Comparison of ENCODE assay signal across 13 cellular contexts in genomic region chr7:105024734-105025133, GRCh38. TPM values are rescaled to one million over a fixed set of nuclear protein-coding genes. Genes with fewer than 3 reads are reported as not detected.
DNase-seq lines count a peak whose midpoint lies in the region; ATAC-seq, FAIRE-seq and TF ChIP-seq lines count a peak whose summit lies in the region.
"Had no signal": no experiment of that assay in that cellular context is flagged by ENCODE, and none has a peak within 500 bp of the region (broad histone marks: within the 10 kb centered on the region; RNA-seq: fewer than 3 reads in every experiment).

No MANE protein-coding gene starts in this region.

- H3K4me3 ChIP-seq in CD8-positive, alpha-beta memory T cell (ENCODE audit: low read length) = no peak overlapping the region
- H3K4me3 ChIP-seq in adipocyte (ENCODE audit: low read length) (no peak overlapping the region), mucosa of descending colon (no peak overlapping the region), kidney (ENCODE audit: low read length in 2 of 2) (no peak overlapping the region), MM.1S (ENCODE audit: low read length) (no peak overlapping the region)
- H3K4me3 ChIP-seq: right lobe of liver, SK-N-MC had no signal

- H3K9ac ChIP-seq in adipocyte (ENCODE audit: low read length) (no peak overlapping the region), kidney (ENCODE audit: low read length in 2 of 2) (no peak overlapping the region), MM.1S (ENCODE audit: low read length) (no peak overlapping the region)

- no peaks in the 10 kb centered on the region for H3K9me3 Mint-ChIP-seq in CD8-positive, alpha-beta memory T cell
- no peaks in the 10 kb centered on the region for H3K9me3 Mint-ChIP-seq in IgD-negative memory B cell

- peaks cover 100% of the 10 kb centered on the region for H3K79me2 ChIP-seq in MM.1S (ENCODE audit: low read length)

- ATAC-seq in mucosa of descending colon (peak; percentile 41), HG03342 (IDR thresholded peaks at IDR 0.05; ENCODE audit: unreplicated experiment) (no peak), HG02852 (IDR thresholded peaks at IDR 0.05; ENCODE audit: unreplicated experiment) (no peak)
- ATAC-seq: activated CD8-positive, alpha-beta memory T cell treated with anti-CD3 and anti-CD28 coated beads, Interleukin-2, amount 10 ng/mL, durations not matched to agents 7 days and 5 days had no signal

- peak overlapping the region in 4 of 8 donors; percentile 6 to 34 (median 20) for H3K27ac Mint-ChIP-seq in CD8-positive, alpha-beta memory T cell
- peak overlapping the region in 2 of 3 donors; percentile 18 to 71 for H3K27ac Mint-ChIP-seq in IgD-negative memory B cell

- H3K4me2 ChIP-seq in MM.1S (ENCODE audit: low read depth, low read length) = no peak overlapping the region

- peaks cover 0 to 32% (median 3%) of the 10 kb centered on the region in 3 donors for H3K36me3 Mint-ChIP-seq in CD8-positive, alpha-beta memory T cell
- peaks cover 5% of the 10 kb centered on the region for H3K36me3 Mint-ChIP-seq in IgD-negative memory B cell

- intact Hi-C loops in mucosa of descending colon (cut with DNase I, micrococcal nuclease) (no loop called here), kidney (cut with DNase I) (no loop called here)

- peaks cover 70% of the 10 kb centered on the region for H4K20me1 ChIP-seq in MM.1S (ENCODE audit: insufficient read depth, low read length)

- POLR2A ChIA-PET in CD8-positive, alpha-beta memory T cell (lab: Charles Lee) = interaction anchor here (1.4 kb wide), 1 partner anchor 9 kb away, joined by 5 read pairs; no protein-coding TSS in a partner anchor

- DNase-seq in CD8-positive, alpha-beta memory T cell = no peak
- DNase-seq in adipocyte (ENCODE audit: low read depth) (peak; percentile 60), mucosa of descending colon (no peak), kidney (no peak), MM.1S (no peak)
- DNase-seq: activated CD8-positive, alpha-beta memory T cell treated with anti-CD3 and anti-CD28 coated beads, Interleukin-2, amount 10 ng/mL, durations not matched to agents 7 days and 5 days; dermis blood vessel endothelial cell; GDM1; right lobe of liver had no signal

- no peaks in the 10 kb centered on the region for H3K9me3 ChIP-seq in CD8-positive, alpha-beta memory T cell (ENCODE audit: low read length)
- H3K9me3 ChIP-seq in adipocyte (ENCODE audit: control insufficient read depth, low read length) (no peaks in the 10 kb centered on the region), mucosa of descending colon (no peaks in the 10 kb centered on the region), kidney (ENCODE audit: control insufficient read depth in 1 of 2, low read length in 2 of 2) (no peaks in the 10 kb centered on the region), MM.1S (replicated peaks; ENCODE audit: insufficient read depth, low read length) (no peaks in the 10 kb centered on the region)
- H3K9me3 ChIP-seq: right lobe of liver had no signal

- H3K27me3 Mint-ChIP-seq in CD8-positive, alpha-beta memory T cell = no peaks in the 10 kb centered on the region
- H3K27me3 Mint-ChIP-seq in IgD-negative memory B cell = no peaks in the 10 kb centered on the region
- H3K27me3 Mint-ChIP-seq: activated CD8-positive, alpha-beta memory T cell treated with anti-CD3 and anti-CD28 coated beads, Interleukin-2, amount 10 ng/mL, durations not matched to agents 7 days and 5 days had no signal

- peak overlapping the region in 5 of 7 donors; percentile 15 to 56 (median 43) for H3K4me3 Mint-ChIP-seq in CD8-positive, alpha-beta memory T cell
- H3K4me3 Mint-ChIP-seq in IgD-negative memory B cell = peak overlapping the region in 2 of 4 donors; percentile 28 to 52
- H3K4me3 Mint-ChIP-seq: activated CD8-positive, alpha-beta memory T cell treated with anti-CD3 and anti-CD28 coated beads, Interleukin-2, amount 10 ng/mL, durations not matched to agents 7 days and 5 days had no signal

- H2AFZ ChIP-seq in MM.1S (ENCODE audit: low read length) = no peak overlapping the region

- H3K4me1 Mint-ChIP-seq in CD8-positive, alpha-beta memory T cell = peaks cover 88 to 98% (median 98%) of the 10 kb centered on the region in 3 donors
- peaks cover 77 to 81% (median 79%) of the 10 kb centered on the region in 3 donors for H3K4me1 Mint-ChIP-seq in IgD-negative memory B cell

- no peaks in the 10 kb centered on the region for H3K9me2 ChIP-seq in MM.1S (replicated peaks; ENCODE audit: insufficient read depth, low read length)

- TF ChIP-seq CTCF in mucosa of descending colon (IDR thresholded peaks at IDR 0.05) (no peak), kidney (IDR thresholded peaks at IDR 0.05; ENCODE audit: borderline replicate concordance, extremely low read depth, insufficient read depth) (no peak), MM.1S (IDR thresholded peaks at IDR 0.05; ENCODE audit: low read length) (no peak)

- CTCF ChIA-PET in CD8-positive, alpha-beta memory T cell (lab: Charles Lee) = no interaction called here

- H3K36me3 ChIP-seq in CD8-positive, alpha-beta memory T cell (ENCODE audit: insufficient read depth, low read length) = no peaks in the 10 kb centered on the region
- H3K36me3 ChIP-seq in adipocyte (ENCODE audit: control insufficient read depth, insufficient read depth, low read length, severe bottlenecking) (no peaks in the 10 kb centered on the region), mucosa of descending colon (ENCODE audit: low read depth) (no peaks in the 10 kb centered on the region), kidney (ENCODE audit: control insufficient read depth in 1 of 2, insufficient read depth in 2 of 2, low read length in 2 of 2) (no peaks in the 10 kb centered on the region), MM.1S (replicated peaks; ENCODE audit: insufficient read depth, low read length) (no peaks in the 10 kb centered on the region)
- H3K36me3 ChIP-seq: right lobe of liver had no signal

- H3F3A ChIP-seq in MM.1S (ENCODE audit: insufficient read depth, low read length) = no peaks in the 10 kb centered on the region

- H3K27ac ChIP-seq in CD8-positive, alpha-beta memory T cell (ENCODE audit: low read depth, low read length) = no peak overlapping the region
- H3K27ac ChIP-seq in kidney (ENCODE audit: low read depth in 2 of 2, low read length in 2 of 2) (no peak overlapping the region), MM.1S (ENCODE audit: low read length) (no peak overlapping the region)
- H3K27ac ChIP-seq: right lobe of liver, SK-N-MC had no signal

- H3K27me3 ChIP-seq in CD8-positive, alpha-beta memory T cell (ENCODE audit: insufficient read depth, low read length, poor library complexity, severe bottlenecking) = no peaks in the 10 kb centered on the region
- H3K27me3 ChIP-seq in adipocyte (replicated peaks; ENCODE audit: control insufficient read depth, insufficient read depth, low read length) (no peaks in the 10 kb centered on the region), MM.1S (replicated peaks; ENCODE audit: insufficient read depth, low read length) (no peaks in the 10 kb centered on the region)
- H3K27me3 ChIP-seq: right lobe of liver had no signal

- H3K4me1 ChIP-seq in CD8-positive, alpha-beta memory T cell (ENCODE audit: insufficient read depth, low read length) = peaks cover 90% of the 10 kb centered on the region
- H3K4me1 ChIP-seq in adipocyte (ENCODE audit: control insufficient read depth, insufficient read depth, low read length) = peaks cover 38% of the 10 kb centered on the region
- H3K4me1 ChIP-seq in mucosa of descending colon (ENCODE audit: low read depth) = peaks cover 69% of the 10 kb centered on the region
- H3K4me1 ChIP-seq in kidney (ENCODE audit: control insufficient read depth in 1 of 2, insufficient read depth in 1 of 2, low read depth in 1 of 2, low read length in 2 of 2) = peaks cover 13 to 15% of the 10 kb centered on the region in 2 donors
- peaks cover 21% of the 10 kb centered on the region for H3K4me1 ChIP-seq in MM.1S (ENCODE audit: low read length)

- no peak for FAIRE-seq in kidney (lab: Jason Lieb, UNC)

RNA-seq across cellular contexts. Expression of gene KMT2E, which starts 10.7 kb away (rescaled TPM):
- 10 to 100 TPM; 81.0 to 87.5 TPM for total RNA-seq in CD8-positive, alpha-beta memory T cell
- 237 TPM for polyA plus RNA-seq in CD8-positive, alpha-beta memory T cell
- polyA plus RNA-seq in IgD-negative memory B cell (239 TPM), kidney (ENCODE audit: insufficient read depth, low read depth, low replicate concordance) (7.2 TPM)
- total RNA-seq in mucosa of descending colon (100 to 1,000 TPM; 115 to 135 (median 132) TPM), kidney (106 TPM)
